In the genomic region with DNA sequence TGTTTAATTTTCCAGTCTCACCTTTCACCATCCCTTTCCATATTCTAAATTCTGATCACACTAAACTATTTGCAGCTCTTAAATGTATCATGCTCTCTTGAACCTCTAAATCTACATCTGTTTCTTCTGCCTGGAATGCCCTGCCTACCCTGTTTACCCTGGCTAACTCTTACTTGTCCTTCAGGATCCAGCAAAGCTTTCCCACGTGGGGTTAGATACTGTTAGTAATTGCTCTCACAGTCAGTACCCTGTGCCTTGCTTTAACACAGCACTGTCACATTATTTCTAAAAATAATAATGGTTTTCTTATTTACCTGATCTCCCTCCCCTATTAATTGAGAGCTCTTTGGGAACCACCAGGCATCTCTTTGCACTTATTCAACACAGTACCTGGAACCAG, we compare ENCODE assay signal across 19 cellular contexts.
DNase-seq lines count a peak whose midpoint lies in the region; ATAC-seq and TF ChIP-seq lines count a peak whose summit lies in the region.
"Had no signal": no experiment of that assay in that cellular context is flagged by ENCODE, and none has a peak within 500 bp of the region (broad histone marks: within the 10 kb centered on the region; RNA-seq: fewer than 3 reads in every experiment).

No MANE protein-coding gene starts in this region.

- H3K27me3 ChIP-seq in IMR-90 (ENCODE audit: control insufficient read depth, insufficient read depth, low read length) = no peaks in the 10 kb centered on the region
- H3K27me3 ChIP-seq: BLaER1 treated with 17β-estradiol and CSF1 and Interleukin-3, amounts not matched to agents 10 nM and 100 nM had no signal

- no peaks in the 10 kb centered on the region for H3K27me3 Mint-ChIP-seq in activated naive CD4-positive, alpha-beta T cell treated with anti-CD3 and anti-CD28 coated beads, Interleukin-2, amount 50 U/mL, for 24 hours
- no peaks in the 10 kb centered on the region for H3K27me3 Mint-ChIP-seq in osteocyte (ENCODE audit: unreplicated experiment)
- H3K27me3 Mint-ChIP-seq: B cell; CD4-positive, alpha-beta T cell had no signal

- 0 out of 2 replicates have a peak overlapping the region, but pooled peaks have one; percentile 67 for H2BK120ac ChIP-seq in IMR-90 (ENCODE audit: low read depth, low read length)

- H3K18ac ChIP-seq in IMR-90 (ENCODE audit: low read depth, low read length) = peak overlapping the region; percentile 66; the same call in 1 of the 2 replicates

- intact Hi-C loops in IMR-90 (cut with micrococcal nuclease) = no loop called here

- no peak overlapping the region for H3K56ac ChIP-seq in IMR-90 (ENCODE audit: extremely low read depth, insufficient read depth, low read length)

- H3K79me1 ChIP-seq in IMR-90 (ENCODE audit: low read depth in 1 of 2, low read length in 2 of 2) = no peaks in the 10 kb centered on the region

- H2BK20ac ChIP-seq in IMR-90 (ENCODE audit: low read depth, low read length) = peak overlapping the region; percentile 71

- TF ChIP-seq CTCF in 22Rv1 (IDR thresholded peaks at IDR 0.05) (no peak), IMR-90 (conservative IDR thresholded peaks at IDR 0.05; ENCODE audit: low read depth, low read length) (no peak), osteocyte (IDR thresholded peaks at IDR 0.05) (no peak), RWPE1 (conservative IDR thresholded peaks at IDR 0.05; ENCODE audit: low read depth) (no peak)

- H3K4me1 Mint-ChIP-seq in activated naive CD4-positive, alpha-beta T cell treated with anti-CD3 and anti-CD28 coated beads, Interleukin-2, amount 50 U/mL, for 24 hours = no peaks in the 10 kb centered on the region
- H3K4me1 Mint-ChIP-seq in osteocyte (ENCODE audit: unreplicated experiment) = peaks cover 55% of the 10 kb centered on the region
- H3K4me1 Mint-ChIP-seq: B cell had no signal

- POLR2A ChIA-PET in IMR-90 (lab: Charles Lee; ENCODE audit: unreplicated experiment) (no interaction called here), RWPE1 (lab: Yijun Ruan, JAX; ENCODE audit: low non-redundant PET) (no interaction called here)

- no peak overlapping the region for H3K4me3 ChIP-seq in IMR-90 (ENCODE audit: insufficient read depth, low read depth, low read length)
- H3K4me3 ChIP-seq: BLaER1 treated with 17β-estradiol and CSF1 and Interleukin-3, amounts not matched to agents 10 nM and 100 nM had no signal

- WGBS in IMR-90 (ENCODE audit: extremely low coverage in 2 of 2, insufficient read length in 1 of 2), 2 experiments = no CpG with 5 or more reads among the region's 1 CpG

- H3K14ac ChIP-seq in IMR-90 (replicated peaks; ENCODE audit: low read depth, low read length) = 0 out of 2 replicates have a peak overlapping the region, but pooled peaks have one; percentile 71

- H2BK15ac ChIP-seq in IMR-90 (ENCODE audit: low read depth, low read length) = no peak overlapping the region

- H2AK5ac ChIP-seq in IMR-90 (ENCODE audit: low read depth, low read length) = no peak overlapping the region

- dilution Hi-C loops in IMR-90 (cut with HindIII; ENCODE audit: low sequenced_read_pairs, unreplicated experiment) = no loop called here

- no peak for DNase-seq in activated naive CD4-positive, alpha-beta T cell treated with anti-CD3 and anti-CD28 coated beads, Interleukin-2, amount 50 U/mL, for 72 hours (ENCODE audit: low spot score in 2 of 2)
- DNase-seq in IMR-90 = no peak
- DNase-seq in osteocyte (ENCODE audit: extremely low spot score, unreplicated experiment) = no peak
- DNase-seq in HuH-7 (ENCODE audit: low spot score) = no peak
- DNase-seq in RWPE1 (ENCODE audit: low spot score) = no peak
- no peak for DNase-seq in islet precursor cell
- DNase-seq: 8988T; AML-193; Caco-2; Calu3; CD4-positive, alpha-beta T cell; CD8-positive, alpha-beta T cell; DMS79 treated with DMSO at 0.1 percent for 48 hours; GF-D8 had no signal

- H3K23ac ChIP-seq in IMR-90 (ENCODE audit: low read depth, low read length) = no peak overlapping the region

- no peak overlapping the region for H2AFZ ChIP-seq in IMR-90 (replicated peaks; ENCODE audit: low read length, poor library complexity)

- no peaks in the 10 kb centered on the region for H4K20me1 ChIP-seq in IMR-90 (ENCODE audit: insufficient read depth, low read length)
- H4K20me1 ChIP-seq: BLaER1 treated with 17β-estradiol and CSF1 and Interleukin-3, amounts not matched to agents 10 nM and 100 nM had no signal

- no peaks in the 10 kb centered on the region for H3K36me3 ChIP-seq in IMR-90 (ENCODE audit: control insufficient read depth, insufficient read depth, low read length)
- H3K36me3 ChIP-seq: BLaER1 treated with 17β-estradiol and CSF1 and Interleukin-3, amounts not matched to agents 10 nM and 100 nM had no signal

- H3K4me1 ChIP-seq in IMR-90 (ENCODE audit: control insufficient read depth, insufficient read depth, low read length) = no peaks in the 10 kb centered on the region
- H3K4me1 ChIP-seq: BLaER1 treated with 17β-estradiol and CSF1 and Interleukin-3, amounts not matched to agents 10 nM and 100 nM; Caco-2 had no signal

- H3K9me3 ChIP-seq in IMR-90 (ENCODE audit: control insufficient read depth, insufficient read depth, low read length) = no peaks in the 10 kb centered on the region
- H3K9me3 ChIP-seq: BLaER1 treated with 17β-estradiol and CSF1 and Interleukin-3, amounts not matched to agents 10 nM and 100 nM; Caco-2 had no signal

- no peak overlapping the region for H4K8ac ChIP-seq in IMR-90 (ENCODE audit: low read depth in 2 of 2, low read length in 2 of 2)

- no peak overlapping the region for H3K4me2 ChIP-seq in IMR-90 (ENCODE audit: low read depth, low read length)
- H3K4me2 ChIP-seq: BLaER1 treated with 17β-estradiol and CSF1 and Interleukin-3, amounts not matched to agents 10 nM and 100 nM had no signal

- ATAC-seq in activated naive CD4-positive, alpha-beta T cell treated with anti-CD3 and anti-CD28 coated beads, Interleukin-2, amount 50 U/mL, for 72 hours = no peak
- ATAC-seq in IMR-90 (ENCODE audit: low read depth) = no peak
- ATAC-seq: CD8-positive, alpha-beta T cell had no signal

- peak overlapping the region; percentile 67 for H3K27ac ChIP-seq in 22Rv1
- no peak overlapping the region for H3K27ac ChIP-seq in IMR-90 (ENCODE audit: insufficient read depth, low read length)
- no peak overlapping the region for H3K27ac ChIP-seq in RWPE1
- H3K27ac ChIP-seq: BLaER1 treated with 17β-estradiol and CSF1 and Interleukin-3, amounts not matched to agents 10 nM and 100 nM; C4-2B had no signal

- CTCF ChIA-PET in IMR-90 (lab: Yijun Ruan, JAX) = no interaction called here
- CTCF ChIA-PET in RWPE1 (lab: Yijun Ruan, JAX) = interaction anchor here (0.7 to 1.3 kb wide), 2 partner anchors 13 to 22 kb away, joined by 4 to 9 read pairs; no protein-coding TSS in a partner anchor

- no peak overlapping the region for H2BK5ac ChIP-seq in IMR-90 (ENCODE audit: low read depth, low read length, poor library complexity, severe bottlenecking)

- no peak overlapping the region for H3K9ac ChIP-seq in IMR-90 (ENCODE audit: low read depth, low read length)
- H3K9ac ChIP-seq: BLaER1 treated with 17β-estradiol and CSF1 and Interleukin-3, amounts not matched to agents 10 nM and 100 nM had no signal

- no peak overlapping the region for H2AK9ac ChIP-seq in IMR-90 (replicated peaks; ENCODE audit: low read depth, low read length, poor library complexity)

- no peaks in the 10 kb centered on the region; the same call in 1 of the 2 replicates for H3K9me1 ChIP-seq in IMR-90 (ENCODE audit: insufficient read depth, low read length)

- H4K91ac ChIP-seq in IMR-90 (ENCODE audit: insufficient read depth, low read depth, low read length) = no peak overlapping the region

- TF ChIP-seq POLR2A in IMR-90 (IDR thresholded peaks at IDR 0.05; ENCODE audit: low read depth, low read length) = no peak

- no peaks in the 10 kb centered on the region for H3K9me3 Mint-ChIP-seq in activated naive CD4-positive, alpha-beta T cell treated with anti-CD3 and anti-CD28 coated beads, Interleukin-2, amount 50 U/mL, for 24 hours
- H3K9me3 Mint-ChIP-seq in activated naive CD4-positive, alpha-beta T cell treated with anti-CD3 and anti-CD28 coated beads, Interleukin-2, amount 50 U/mL, for 72 hours = no peaks in the 10 kb centered on the region
- H3K9me3 Mint-ChIP-seq in osteocyte (ENCODE audit: unreplicated experiment) = peaks cover 11% of the 10 kb centered on the region
- H3K9me3 Mint-ChIP-seq: CD4-positive, alpha-beta T cell; CD8-positive, alpha-beta T cell had no signal

- H4K5ac ChIP-seq in IMR-90 (ENCODE audit: low read depth, low read length) = peak overlapping the region; percentile 39; the same call in 1 of the 2 replicates

- BruUV-seq in IMR-90 (replicated peaks; lab: Mats Ljungman, UMichigan) = no TSS peak

- TF ChIP-seq RAD21 in IMR-90 (IDR thresholded peaks at IDR 0.05; ENCODE audit: low read length) = no peak

- H3K4me3 Mint-ChIP-seq in activated naive CD4-positive, alpha-beta T cell treated with anti-CD3 and anti-CD28 coated beads, Interleukin-2, amount 50 U/mL, for 24 hours = no peak overlapping the region
- no peak overlapping the region for H3K4me3 Mint-ChIP-seq in osteocyte (ENCODE audit: unreplicated experiment)
- H3K4me3 Mint-ChIP-seq: B cell; CD4-positive, alpha-beta T cell; CD8-positive, alpha-beta T cell had no signal

- H3K36me3 Mint-ChIP-seq in activated naive CD4-positive, alpha-beta T cell treated with anti-CD3 and anti-CD28 coated beads, Interleukin-2, amount 50 U/mL, for 24 hours = no peaks in the 10 kb centered on the region
- H3K36me3 Mint-ChIP-seq in activated naive CD4-positive, alpha-beta T cell treated with anti-CD3 and anti-CD28 coated beads, Interleukin-2, amount 50 U/mL, for 72 hours = no peaks in the 10 kb centered on the region
- peaks cover 11% of the 10 kb centered on the region for H3K36me3 Mint-ChIP-seq in osteocyte (ENCODE audit: unreplicated experiment)
- H3K36me3 Mint-ChIP-seq: CD8-positive, alpha-beta T cell had no signal

- in situ Hi-C loops in IMR-90 (cut with MboI; ENCODE audit: low sequenced_read_pairs) = loop anchor here (25.0 kb wide), 1 partner anchor 546 kb away; no protein-coding TSS in a partner anchor

- H3K4ac ChIP-seq in IMR-90 (ENCODE audit: low read depth, low read length) = peak overlapping the region; percentile 52; the same call in 1 of the 2 replicates

- H3K27ac Mint-ChIP-seq in activated naive CD4-positive, alpha-beta T cell treated with anti-CD3 and anti-CD28 coated beads, Interleukin-2, amount 50 U/mL, for 24 hours = peak overlapping the region; percentile 43
- H3K27ac Mint-ChIP-seq in activated naive CD4-positive, alpha-beta T cell treated with anti-CD3 and anti-CD28 coated beads, Interleukin-2, amount 50 U/mL, for 72 hours = no peak overlapping the region
- peak overlapping the region; percentile 94 for H3K27ac Mint-ChIP-seq in osteocyte (ENCODE audit: unreplicated experiment)
- H3K27ac Mint-ChIP-seq: B cell; CD4-positive, alpha-beta T cell; CD8-positive, alpha-beta T cell had no signal

TF ChIP-seq in IMR-90, 13 proteins besides CTCF, POLR2A, EP300 and RAD21 (continues in another document):
- TF ChIP-seq FOS (IDR thresholded peaks at IDR 0.05; ENCODE audit: low read depth, low read length) (no peak), SMC3 (IDR thresholded peaks at IDR 0.05; ENCODE audit: low read depth, low read length) (no peak), RFX5 (IDR thresholded peaks at IDR 0.05; ENCODE audit: low read depth, low read length) (no peak)

Comparison
In these comparisons a context has a peak if more than half of its experiments do, and no peak if none do; other contexts are left out.
1. H3K27ac Mint-ChIP-seq: peak in activated naive CD4-positive, alpha-beta T cell treated with anti-CD3 and anti-CD28 coated beads, Interleukin-2, amount 50 U/mL, for 24 hours (single experiment) and osteocyte (single experiment); none in activated naive CD4-positive, alpha-beta T cell treated with anti-CD3 and anti-CD28 coated beads, Interleukin-2, amount 50 U/mL, for 72 hours (0 of 2).